In genomic region chr6:15248451-15249370, GRCh38 we compare ENCODE assay signal across 8 cellular contexts. TPM values are rescaled to one million over a fixed set of nuclear protein-coding genes. Genes with fewer than 3 reads are reported as not detected.
DNase-seq lines count a peak whose midpoint lies in the region; ATAC-seq and TF ChIP-seq lines count a peak whose summit lies in the region.

No MANE protein-coding gene starts in this region.

- DNase-seq in A673 (ENCODE audit: low spot score) (peak; percentile 98), NCI-H524 (lab: John Stamatoyannopoulos, UW) (peak; percentile 86 to 89), choroid plexus epithelial cell (ENCODE audit: low read depth) (peak; percentile 97)
- peak; percentile 98 to 99 for DNase-seq in activated CD4-positive, alpha-beta T cell treated with anti-CD3 and anti-CD28 coated beads for 4 hours
- peak; percentile 92 to 93 for DNase-seq in stimulated activated CD4-positive, alpha-beta T cell treated with anti-CD3 and anti-CD28 coated beads, Interleukin-15, amount 100 ng/mL, for 48 hours (ENCODE audit: low read depth in 2 of 2)

- no peaks in the 10 kb centered on the region for H3K27me3 ChIP-seq in A673 (replicated peaks; ENCODE audit: insufficient read depth, low read depth, low read length, poor library complexity)
- no peaks in the 10 kb centered on the region for H3K27me3 ChIP-seq in layer of hippocampus (ENCODE audit: control insufficient read depth, insufficient read depth, low read length)

- BruUV-seq in A673 (replicated peaks; lab: Mats Ljungman, UMichigan): no TSS peak

- no peaks in the 10 kb centered on the region for H3K36me3 ChIP-seq in A673 (ENCODE audit: insufficient read depth, low read length, poor library complexity, severe bottlenecking)

- CTCF ChIA-PET in A673 (lab: Charles Lee): interaction anchor here (0.6 to 1.4 kb wide), 2 partner anchors 20 to 56 kb away, joined by 3 to 7 read pairs; no protein-coding TSS in a partner anchor

- intact Hi-C loops in A673 (cut with micrococcal nuclease; ENCODE audit: unreplicated experiment): loop anchor here (5.0 kb wide), 3 partner anchors 141 to 866 kb away; no protein-coding TSS in a partner anchor

- TF ChIP-seq CTCF in A673 (conservative IDR thresholded peaks at IDR 0.05; ENCODE audit: low read depth, low read length): peak; percentile 18; the same call in 1 of the 2 replicates
- TF ChIP-seq CTCF in choroid plexus epithelial cell (conservative IDR thresholded peaks at IDR 0.05; ENCODE audit: low read depth, low read length): peak; percentile 54

- ATAC-seq in GM19023 (IDR thresholded peaks at IDR 0.05; ENCODE audit: unreplicated experiment): peak; percentile 36
- ATAC-seq in HG03354 (IDR thresholded peaks at IDR 0.05; ENCODE audit: poor library complexity, severe bottlenecking, unreplicated experiment): peak; percentile 36

- peak overlapping the region; percentile 71 for H3K4me3 ChIP-seq in A673 (ENCODE audit: low read depth, low read length, poor library complexity, severe bottlenecking)
- peak overlapping the region; percentile 89 for H3K4me3 ChIP-seq in choroid plexus epithelial cell (ENCODE audit: low read depth, low read length)

- POLR2A ChIA-PET in A673 (lab: Charles Lee; ENCODE audit: low non-redundant PET): no interaction called here

- H3K27ac ChIP-seq in A673 (ENCODE audit: low read depth, low read length, poor library complexity, severe bottlenecking) (peak overlapping the region; percentile 59), layer of hippocampus (ENCODE audit: low read depth, low read length) (peak overlapping the region; percentile 82)

- H3K9me3 ChIP-seq in A673 (ENCODE audit: low read depth, low read length, poor library complexity, severe bottlenecking): no peaks in the 10 kb centered on the region

- peaks cover 45% of the 10 kb centered on the region for H3K4me1 ChIP-seq in A673 (ENCODE audit: insufficient read depth, low read length, poor library complexity, severe bottlenecking)

RNA-seq across cellular contexts. Expression of gene JARID2, which starts 2.8 kb away (rescaled TPM):
- total RNA-seq in A673 (2021): 29.4 and 34.1 TPM in 2 replicates

Comparison
In these comparisons a context has a peak if more than half of its experiments do, and no peak if none do; other contexts are left out.
1. Peak in every context shown above with its lines: DNase-seq, ATAC-seq, H3K4me3 ChIP-seq and H3K27ac ChIP-seq.